28 cellular contexts compared by ENCODE assay signal in the genomic region with DNA sequence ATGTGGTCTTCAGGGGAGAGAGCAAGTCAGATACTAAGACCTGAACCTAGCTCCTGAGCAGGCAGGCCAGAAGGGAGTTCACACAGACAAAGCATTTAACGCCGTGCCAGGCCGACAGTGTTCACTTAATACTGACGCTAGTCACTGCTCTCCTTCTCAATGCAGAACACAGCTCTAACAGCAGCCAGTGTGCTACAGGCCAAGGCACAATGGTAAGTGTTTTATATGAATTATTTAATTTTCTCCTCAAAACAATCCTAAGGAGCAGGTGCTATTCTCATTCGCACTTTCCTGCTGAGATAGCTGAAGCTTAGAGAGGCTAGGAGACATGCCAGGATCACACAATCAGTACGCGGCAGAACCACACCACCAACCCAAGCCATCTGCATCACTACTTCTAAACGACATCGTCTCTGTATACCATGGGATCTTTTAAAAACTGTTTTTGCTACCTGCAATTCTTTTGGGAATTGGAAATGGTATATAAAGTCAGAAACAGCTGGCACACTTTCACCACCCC.
"Had no signal": no experiment of that assay in that cellular context is flagged by ENCODE, and none has a peak within 500 bp of the region (broad histone marks: within the 10 kb centered on the region; RNA-seq: fewer than 3 reads in every experiment).

No MANE protein-coding gene starts in this region.

- H3K36me3 ChIP-seq: adrenal gland, WERI-Rb-1 had no signal

- DNase-seq: activated B cell treated with CpG ODN at 0.5 μM for 24 hours; activated CD4-positive, alpha-beta T cell treated with anti-CD3 and anti-CD28 coated beads for 48 hours; activated CD4-positive, alpha-beta T cell treated with anti-CD3 and anti-CD28 coated beads, Interleukin-2, amount 50 U/mL, for 1 hour; activated CD4-positive, alpha-beta T cell treated with anti-CD3 and anti-CD28 coated beads, Interleukin-2, amount 50 U/mL, for 48 hours; activated CD8-positive, alpha-beta memory T cell treated with anti-CD3 and anti-CD28 coated beads for 24 hours; activated CD8-positive, alpha-beta T cell treated with anti-CD3 and anti-CD28 coated beads for 36 hours; activated effector memory CD4-positive, alpha-beta T cell treated with anti-CD3 and anti-CD28 coated beads, Interleukin-2, amount 50 U/mL, for 16 hours; activated naive CD4-positive, alpha-beta T cell treated with anti-CD3 and anti-CD28 coated beads for 36 hours; activated naive CD8-positive, alpha-beta T cell treated with anti-CD3 and anti-CD28 coated beads for 36 hours; activated naive CD8-positive, alpha-beta T cell treated with anti-CD3 and anti-CD28 coated beads, Interleukin-2, amount 50 U/mL, for 24 hours; activated T-cell treated with anti-CD3 and anti-CD28 coated beads, Interleukin-2, amount 50 U/mL, for 4 hours; adrenal gland; amygdala; aorta; body of pancreas; central memory CD4-positive, alpha-beta T cell; cortex of kidney; dermis blood vessel endothelial cell; effector memory CD4-positive, alpha-beta T cell; endodermal cell; foreskin fibroblast; head of caudate nucleus; T-helper 1 cell; T-helper 17 cell; T1000; WERI-Rb-1 had no signal

- H3K9me3 ChIP-seq: adrenal gland, body of pancreas had no signal

- H3K4me1 ChIP-seq: adrenal gland, body of pancreas had no signal

- H3K27me3 ChIP-seq: adrenal gland, body of pancreas had no signal

- H3K27ac ChIP-seq: adrenal gland, body of pancreas, WERI-Rb-1 had no signal

- ATAC-seq: activated CD4-positive, CD25-positive, alpha-beta regulatory T cell treated with anti-CD3 and anti-CD28 coated beads, Interleukin-2, amount 50 U/mL, for 24 hours; activated CD8-positive, alpha-beta T cell treated with anti-CD3 and anti-CD28 coated beads for 36 hours; activated naive CD8-positive, alpha-beta T cell treated with anti-CD3 and anti-CD28 coated beads, Interleukin-2, amount 50 U/mL, for 24 hours; activated T-cell treated with anti-CD3 and anti-CD28 coated beads, Interleukin-2, amount 50 U/mL, for 4 hours; body of pancreas; esophagus mucosa; T-helper 17 cell had no signal

- H3K4me3 ChIP-seq: adrenal gland, body of pancreas had no signal
